In genomic region chr17:1684307-1685189, GRCh38 we compare ENCODE assay signal across 8 cellular contexts. TPM values are rescaled to one million over a fixed set of nuclear protein-coding genes. Genes with fewer than 3 reads are reported as not detected.
DNase-seq lines count a peak whose midpoint lies in the region; ATAC-seq and TF ChIP-seq lines count a peak whose summit lies in the region.

PRPF8 (minus strand) TSS chr17:1684867; CDS start chr17:1684571, 296 bp downstream.

- ATAC-seq in HG02623 (IDR thresholded peaks at IDR 0.05; ENCODE audit: unreplicated experiment) (peak; percentile 95), thoracic aorta (ENCODE audit: insufficient number of reproducible peaks, low FRiP score, low read depth) (peak; percentile 96)

- H2AFZ ChIP-seq in osteoblast (ENCODE audit: low read length) = peak within 1 kb of the TSS; percentile 100

- no peaks in the 10 kb centered on the region for H3K9me3 ChIP-seq in osteoblast (ENCODE audit: low read depth, low read length)
- H3K9me3 ChIP-seq in thoracic aorta = no peaks in the 10 kb centered on the region

- peaks cover 10% of the 10 kb centered on the region for H3K36me3 Mint-ChIP-seq in activated naive CD8-positive, alpha-beta T cell
- H3K36me3 Mint-ChIP-seq in glutamatergic neuron (ENCODE audit: unreplicated experiment) = peaks cover 6% of the 10 kb centered on the region

- H3K27ac ChIP-seq in osteoblast (ENCODE audit: low read depth, low read length) = peak within 1 kb of the TSS; percentile 77
- peak within 1 kb of the TSS; percentile 69 to 85 for H3K27ac ChIP-seq in thoracic aorta

- no peaks in the 10 kb centered on the region for H3K27me3 Mint-ChIP-seq in activated naive CD8-positive, alpha-beta T cell
- H3K27me3 Mint-ChIP-seq in glutamatergic neuron (ENCODE audit: unreplicated experiment) = peaks cover 9% of the 10 kb centered on the region

- peak within 1 kb of the TSS; percentile 99 for H3K4me2 ChIP-seq in osteoblast (ENCODE audit: insufficient read depth, low read length)

- peak within 1 kb of the TSS; percentile 98 for H3K4me3 Mint-ChIP-seq in activated naive CD8-positive, alpha-beta T cell
- H3K4me3 Mint-ChIP-seq in glutamatergic neuron (ENCODE audit: unreplicated experiment) = peak within 1 kb of the TSS; percentile 96

- H3K4me1 ChIP-seq in osteoblast (ENCODE audit: insufficient read depth, low read length) = peaks cover 9% of the 10 kb centered on the region
- peaks cover 14 to 25% of the 10 kb centered on the region in 2 donors for H3K4me1 ChIP-seq in thoracic aorta (ENCODE audit: control insufficient read depth in 1 of 2, low read depth in 2 of 2)

- H3K27me3 ChIP-seq in osteoblast (ENCODE audit: insufficient read depth, low read length) (no peaks in the 10 kb centered on the region), thoracic aorta (replicated peaks; ENCODE audit: insufficient read depth) (no peaks in the 10 kb centered on the region)

- CTCF ChIA-PET in GM10248 (lab: Yijun Ruan, JAX) = interaction anchor here (1.3 to 2.1 kb wide), 8 partner anchors 8 to 110 kb away, joined by 3 to 9 read pairs (median 5); partner anchors contain the start of gene RILP

- POLR2A ChIA-PET in GM10248 (lab: Yijun Ruan, JAX) = interaction anchor here (1.0 kb wide), 1 partner anchor 32 kb away, joined by 3 read pairs; no protein-coding TSS in a partner anchor

- peaks cover 40% of the 10 kb centered on the region for H3K36me3 ChIP-seq in osteoblast (ENCODE audit: insufficient read depth, low read length)
- H3K36me3 ChIP-seq in thoracic aorta = peaks cover 31% of the 10 kb centered on the region

- H3K27ac Mint-ChIP-seq in activated naive CD8-positive, alpha-beta T cell = peak within 1 kb of the TSS; percentile 98
- H3K27ac Mint-ChIP-seq in glutamatergic neuron (ENCODE audit: unreplicated experiment) = peak within 1 kb of the TSS; percentile 98

- H3K9me3 Mint-ChIP-seq in activated naive CD8-positive, alpha-beta T cell (ENCODE audit: low read depth) = no peaks in the 10 kb centered on the region
- peaks cover 11% of the 10 kb centered on the region for H3K9me3 Mint-ChIP-seq in glutamatergic neuron (ENCODE audit: unreplicated experiment)

- H4K20me1 ChIP-seq in osteoblast (ENCODE audit: insufficient read depth, low read length) = peaks cover 28% of the 10 kb centered on the region

- H3K4me3 ChIP-seq in osteoblast (ENCODE audit: insufficient read depth, low read length) (peak within 1 kb of the TSS; percentile 96), thoracic aorta (peak within 1 kb of the TSS; percentile 86)

- peaks cover 51% of the 10 kb centered on the region for H3K79me2 ChIP-seq in osteoblast (ENCODE audit: insufficient read depth, low read length)

- H3K4me1 Mint-ChIP-seq in activated naive CD8-positive, alpha-beta T cell (ENCODE audit: low read depth) = peaks cover 45% of the 10 kb centered on the region
- H3K4me1 Mint-ChIP-seq in glutamatergic neuron (ENCODE audit: low read depth, unreplicated experiment) = peaks cover 8% of the 10 kb centered on the region

- DNase-seq in GM10248 (ENCODE audit: extremely low spot score) (peak; percentile 100), NCI-H1105 (lab: John Stamatoyannopoulos, UW) (peak; percentile 91), SKM-1 treated with dmso at 0.1 percent for 144 hours (lab: John Stamatoyannopoulos, UW; ENCODE audit: unreplicated experiment) (peak; percentile 79), glutamatergic neuron (peak; percentile 98), osteoblast (ENCODE audit: insufficient read length, low spot score, missing footprints) (peak; percentile 100), thoracic aorta (ENCODE audit: low spot score) (peak; percentile 96)

- no peak for TF ChIP-seq CTCF in GM10248 (IDR thresholded peaks at IDR 0.05; ENCODE audit: control extremely low read depth, extremely low read depth, low read depth, missing control alignments)
- TF ChIP-seq CTCF in glutamatergic neuron (IDR thresholded peaks at IDR 0.05; ENCODE audit: partially characterized antibody, unreplicated experiment) = no peak
- no peak for TF ChIP-seq CTCF in osteoblast (IDR thresholded peaks at IDR 0.05; ENCODE audit: extremely low read depth, low read depth, low read length)
- TF ChIP-seq CTCF in thoracic aorta (IDR thresholded peaks at IDR 0.05) = no peak

RNA-seq across cellular contexts. Expression of gene PRPF8, which starts in this region (rescaled TPM):
- total RNA-seq in glutamatergic neuron (ENCODE audit: unreplicated experiment) (297 TPM), osteoblast (107 and 111 TPM in 2 replicates), thoracic aorta (100 to 1,000 TPM; 184 to 186 TPM)

Comparison
In these comparisons a context has a peak if more than half of its experiments do, and no peak if none do; other contexts are left out.
1. Peak in every context shown above with its lines: DNase-seq, ATAC-seq, H3K4me3 ChIP-seq and H3K27ac ChIP-seq.